Comparison of ENCODE assay signal across 16 cellular contexts in the genomic region with DNA sequence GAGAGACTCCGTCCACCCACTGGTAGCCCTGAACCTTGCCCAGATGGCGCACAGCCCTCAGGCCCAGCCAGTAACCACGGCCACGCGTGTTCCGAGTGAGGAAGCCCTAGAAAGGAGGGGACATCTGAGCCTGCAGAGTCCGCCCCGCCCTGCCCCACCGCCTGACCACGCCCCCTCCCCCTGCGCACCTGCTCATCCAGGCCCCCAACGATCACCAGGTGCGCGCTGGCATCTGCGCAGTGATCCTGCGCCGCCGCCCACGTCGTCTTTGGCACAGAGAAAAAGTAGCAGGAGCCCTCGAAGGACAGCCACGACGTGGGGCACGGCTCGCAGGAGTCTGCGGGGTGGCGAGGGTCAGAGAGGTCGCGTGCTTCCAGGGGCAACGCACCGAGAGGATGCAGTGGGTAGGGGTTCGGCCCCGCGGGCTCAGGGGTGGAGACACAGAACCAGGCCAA. TPM values are rescaled to one million over a fixed set of nuclear protein-coding genes. Genes with fewer than 3 reads are reported as not detected.
DNase-seq lines count a peak whose midpoint lies in the region; ATAC-seq, FAIRE-seq and TF ChIP-seq lines count a peak whose summit lies in the region.
"Had no signal": no experiment of that assay in that cellular context is flagged by ENCODE, and none has a peak within 500 bp of the region (broad histone marks: within the 10 kb centered on the region; RNA-seq: fewer than 3 reads in every experiment).

No MANE protein-coding gene starts in this region.

- CTCF ChIA-PET in CD4-positive, alpha-beta memory T cell (lab: Charles Lee; ENCODE audit: partially characterized antibody), result no interaction called here
- CTCF ChIA-PET in WTC11 (lab: Charles Lee) (interaction anchor here (0.7 to 2.9 kb wide), 3 partner anchors 49 to 162 kb away, joined by 3 to 14 read pairs (median 4); partner anchors contain the start of gene TRAPPC5), MCF 10A (lab: Yijun Ruan, JAX) (no interaction called here)

- peak overlapping the region; percentile 45 for H3K9ac ChIP-seq in ES-I3 (ENCODE audit: low read depth, low read length)
- no peak overlapping the region for H3K9ac ChIP-seq in kidney (ENCODE audit: low read length in 2 of 2)
- H3K9ac ChIP-seq: BLaER1 had no signal

- no peak overlapping the region for H3K27ac ChIP-seq in CD4-positive, alpha-beta memory T cell (ENCODE audit: low read depth, low read length)
- H3K27ac ChIP-seq in kidney (ENCODE audit: low read depth in 2 of 2, low read length in 2 of 2), result no peak overlapping the region
- H3K27ac ChIP-seq: BLaER1 had no signal

- no peaks in the 10 kb centered on the region for H3K36me3 ChIP-seq in CD4-positive, alpha-beta memory T cell (ENCODE audit: insufficient read depth, low read length)
- H3K36me3 ChIP-seq in ES-I3 (ENCODE audit: insufficient read depth, low read length), result no peaks in the 10 kb centered on the region
- no peaks in the 10 kb centered on the region for H3K36me3 ChIP-seq in kidney (ENCODE audit: control insufficient read depth in 1 of 2, insufficient read depth in 2 of 2, low read length in 2 of 2)
- H3K36me3 ChIP-seq in MG63, result no peaks in the 10 kb centered on the region
- H3K36me3 ChIP-seq: BLaER1 had no signal

- H3K4me3 Mint-ChIP-seq in CD4-positive, alpha-beta memory T cell, result peak overlapping the region in 5 of 8 donors; percentile 6 to 75 (median 35)
- H3K4me3 Mint-ChIP-seq in WTC11 (peak overlapping the region; percentile 80), MCF 10A (ENCODE audit: unreplicated experiment) (no peak overlapping the region)

- intact Hi-C loops in CD4-positive, alpha-beta memory T cell (cut with micrococcal nuclease), result no loop called here
- intact Hi-C loops in kidney (cut with DNase I), result no loop called here
- intact Hi-C loops in MCF 10A (cut with micrococcal nuclease), result no loop called here

- ATAC-seq in WTC11, result peak; percentile 62
- ATAC-seq: activated T-cell treated with anti-CD3 and anti-CD28 coated beads, Interleukin-2, amount 50 U/mL, for 72 hours had no signal

- no peak for DNase-seq in CD4-positive, alpha-beta memory T cell
- peak; percentile 63 for DNase-seq in WTC11 (ENCODE audit: low spot score)
- peak; percentile 73 for DNase-seq in kidney
- DNase-seq in MCF 10A (ENCODE audit: unreplicated experiment), result no peak
- no peak for DNase-seq in amniotic stem cell (lab: John Stamatoyannopoulos, UW)
- no peak for DNase-seq in NCI-H446 (lab: John Stamatoyannopoulos, UW)
- no peak for DNase-seq in MG63
- DNase-seq: activated CD4-positive, CD25-positive, alpha-beta regulatory T cell treated with anti-CD3 and anti-CD28 coated beads, Interleukin-2, amount 50 U/mL, for 72 hours; activated T-cell treated with anti-CD3 and anti-CD28 coated beads, Interleukin-2, amount 50 U/mL, for 72 hours; NCI-H1694; NCI-H774; T-helper 1 cell had no signal

- POLR2A ChIA-PET in CD4-positive, alpha-beta memory T cell (lab: Charles Lee; ENCODE audit: partially characterized antibody), result no interaction called here
- POLR2A ChIA-PET in WTC11 (lab: Charles Lee) (no interaction called here), MCF 10A (lab: Yijun Ruan, JAX) (interaction anchor here (0.6 kb wide), 1 partner anchor 65 kb away, joined by 3 read pairs; no protein-coding TSS in a partner anchor)

- H3K4me1 ChIP-seq in CD4-positive, alpha-beta memory T cell (ENCODE audit: insufficient read depth, low read length), result peaks cover 17% of the 10 kb centered on the region
- H3K4me1 ChIP-seq in ES-I3 (ENCODE audit: insufficient read depth, low read length) (no peaks in the 10 kb centered on the region), kidney (ENCODE audit: control insufficient read depth in 1 of 2, insufficient read depth in 1 of 2, low read depth in 1 of 2, low read length in 2 of 2) (no peaks in the 10 kb centered on the region)
- H3K4me1 ChIP-seq: BLaER1 had no signal

- H3K27me3 ChIP-seq in CD4-positive, alpha-beta memory T cell (ENCODE audit: insufficient read depth, low read length), result peaks cover 21% of the 10 kb centered on the region
- peaks cover 89% of the 10 kb centered on the region for H3K27me3 ChIP-seq in MG63

- H3K4me3 ChIP-seq in CD4-positive, alpha-beta memory T cell (ENCODE audit: low read length in 2 of 2), result no peak overlapping the region
- H3K4me3 ChIP-seq in kidney (ENCODE audit: low read length in 2 of 2), result no peak overlapping the region
- H3K4me3 ChIP-seq in MG63, result no peak overlapping the region
- H3K4me3 ChIP-seq: BLaER1 had no signal

- H3K27me3 Mint-ChIP-seq in CD4-positive, alpha-beta memory T cell, result peaks cover 33 to 36% of the 10 kb centered on the region in 2 donors
- H3K27me3 Mint-ChIP-seq in WTC11 (ENCODE audit: low read depth) (peaks cover 78% of the 10 kb centered on the region), MCF 10A (ENCODE audit: insufficient read depth, unreplicated experiment) (peaks cover 47% of the 10 kb centered on the region)

- no peaks in the 10 kb centered on the region for H3K9me3 ChIP-seq in CD4-positive, alpha-beta memory T cell (ENCODE audit: control insufficient read depth in 1 of 2, low read length in 2 of 2)
- no peaks in the 10 kb centered on the region for H3K9me3 ChIP-seq in ES-I3 (ENCODE audit: control insufficient read depth, insufficient read depth, low read length)
- no peaks in the 10 kb centered on the region for H3K9me3 ChIP-seq in kidney (ENCODE audit: control insufficient read depth in 1 of 2, low read length in 2 of 2)
- H3K9me3 ChIP-seq in MG63, result no peaks in the 10 kb centered on the region; the same call in 1 of the 2 replicates
- H3K9me3 ChIP-seq: BLaER1 had no signal

- no peaks in the 10 kb centered on the region for H3K36me3 Mint-ChIP-seq in CD4-positive, alpha-beta memory T cell
- H3K36me3 Mint-ChIP-seq in WTC11 (no peaks in the 10 kb centered on the region), MCF 10A (ENCODE audit: insufficient read depth, unreplicated experiment) (no peaks in the 10 kb centered on the region)

- no peak for TF ChIP-seq CTCF in WTC11 (IDR thresholded peaks at IDR 0.05)
- no peak for TF ChIP-seq CTCF in kidney (IDR thresholded peaks at IDR 0.05; ENCODE audit: borderline replicate concordance, extremely low read depth, insufficient read depth)
- no peak for TF ChIP-seq CTCF in MCF 10A (IDR thresholded peaks at IDR 0.05; ENCODE audit: unreplicated experiment)

- no TSS peak for BruUV-seq in MCF 10A (replicated peaks; lab: Mats Ljungman, UMichigan)

- H3K4me1 Mint-ChIP-seq in CD4-positive, alpha-beta memory T cell, result peaks cover 2 to 17% (median 12%) of the 10 kb centered on the region in 4 donors
- H3K4me1 Mint-ChIP-seq in WTC11 (peaks cover 13% of the 10 kb centered on the region), MCF 10A (ENCODE audit: insufficient read depth, unreplicated experiment) (peaks cover 6% of the 10 kb centered on the region)

- H3K27ac Mint-ChIP-seq in CD4-positive, alpha-beta memory T cell, result no peak overlapping the region
- no peak overlapping the region for H3K27ac Mint-ChIP-seq in WTC11
- no peak overlapping the region for H3K27ac Mint-ChIP-seq in MCF 10A (ENCODE audit: low read depth, unreplicated experiment)
- H3K27ac Mint-ChIP-seq: activated T-cell treated with anti-CD3 and anti-CD28 coated beads, Interleukin-2, amount 50 U/mL, for 72 hours had no signal

- FAIRE-seq in kidney (lab: Jason Lieb, UNC), result no peak
- FAIRE-seq: colon had no signal

- H3K9me3 Mint-ChIP-seq in CD4-positive, alpha-beta memory T cell, result peaks cover 0 to 2% (median 0%) of the 10 kb centered on the region in 8 donors
- no peaks in the 10 kb centered on the region for H3K9me3 Mint-ChIP-seq in WTC11
- H3K9me3 Mint-ChIP-seq in MCF 10A (ENCODE audit: unreplicated experiment), result no peaks in the 10 kb centered on the region
- H3K9me3 Mint-ChIP-seq: activated T-cell treated with anti-CD3 and anti-CD28 coated beads, Interleukin-2, amount 50 U/mL, for 72 hours had no signal

TF ChIP-seq in WTC11, 78 proteins besides CTCF, POLR2A, EP300 and RAD21 (continues in another document):
- no peak for TF ChIP-seq CREB1 (CRISPR knock-in tag; IDR thresholded peaks at IDR 0.05)
- TF ChIP-seq JUN (CRISPR knock-in tag; IDR thresholded peaks at IDR 0.05), result no peak

RNA-seq across cellular contexts. Expression of gene CLEC4G, which starts 2.1 kb away (rescaled TPM):
- total RNA-seq in CD4-positive, alpha-beta memory T cell, result not detected
- not detected for polyA plus RNA-seq in CD4-positive, alpha-beta memory T cell
- 0.55 to 0.66 TPM (median 0.62 TPM) in 3 replicates for total RNA-seq in WTC11 (2021)
- 0.72 TPM for total RNA-seq in kidney
- 1.1 TPM for polyA plus RNA-seq in kidney (ENCODE audit: insufficient read depth, low read depth, low replicate concordance)
- total RNA-seq in MCF 10A (2022), result not detected in 2 replicates
- not detected in 2 replicates for total RNA-seq in MG63 (2014; rRNA removed; shearing (Covaris generic); ENCODE audit: low replicate concordance)
- total RNA-seq: activated T-cell treated with anti-CD3 and anti-CD28 coated beads, Interleukin-2, amount 50 U/mL, for 72 hours; epithelial cell of proximal tubule had no signal

RNA-seq across cellular contexts. Expression of gene CD209, which starts 17.5 kb away (rescaled TPM):
- under 1 TPM; 0.17 to 0.28 TPM for total RNA-seq in CD4-positive, alpha-beta memory T cell
- polyA plus RNA-seq in CD4-positive, alpha-beta memory T cell, result not detected
- total RNA-seq in WTC11 (2021) (0.09 to 0.44 TPM in 2 of 3 replicates, not detected in the other), kidney (11.7 TPM), MCF 10A (2022) (not detected in 2 replicates)
- 1.2 TPM for polyA plus RNA-seq in kidney (ENCODE audit: insufficient read depth, low read depth, low replicate concordance)
- not detected in 2 replicates for total RNA-seq in MG63 (2014; rRNA removed; shearing (Covaris generic); ENCODE audit: low replicate concordance)
- total RNA-seq: activated T-cell treated with anti-CD3 and anti-CD28 coated beads, Interleukin-2, amount 50 U/mL, for 72 hours had no signal

RNA-seq across cellular contexts. Expression of gene FCER2, which starts 27.9 kb away (rescaled TPM):
- not detected for total RNA-seq in CD4-positive, alpha-beta memory T cell
- polyA plus RNA-seq in CD4-positive, alpha-beta memory T cell, result under 1 TPM in 1 of 2 donors, not detected in 1; 0.93 TPM
- total RNA-seq in WTC11 (2021), result 0.37 to 0.48 TPM (median 0.46 TPM) in 3 replicates
- total RNA-seq in kidney, result 1.0 TPM
- not detected for polyA plus RNA-seq in kidney (ENCODE audit: insufficient read depth, low read depth, low replicate concordance)
- total RNA-seq in MCF 10A (2022), result not detected in 2 replicates
- not detected in 2 replicates for total RNA-seq in MG63 (2014; rRNA removed; shearing (Covaris generic); ENCODE audit: low replicate concordance)
- total RNA-seq: epithelial cell of proximal tubule had no signal

RNA-seq across cellular contexts. Expression of gene CLEC4M, which starts 33.2 kb away (rescaled TPM):
- not detected for total RNA-seq in CD4-positive, alpha-beta memory T cell
- polyA plus RNA-seq in CD4-positive, alpha-beta memory T cell, result not detected
- not detected in 3 replicates for total RNA-seq in WTC11 (2021)
- 0.54 TPM for total RNA-seq in kidney
- polyA plus RNA-seq in kidney (ENCODE audit: insufficient read depth, low read depth, low replicate concordance), result not detected
- not detected in 2 replicates for total RNA-seq in MCF 10A (2022)
- total RNA-seq in MG63 (2014; rRNA removed; shearing (Covaris generic); ENCODE audit: low replicate concordance), result not detected in 2 replicates
- total RNA-seq: activated T-cell treated with anti-CD3 and anti-CD28 coated beads, Interleukin-2, amount 50 U/mL, for 72 hours; epithelial cell of proximal tubule had no signal

RNA-seq across cellular contexts. Expression of gene TRAPPC5, which starts 49.2 kb away (rescaled TPM):
- total RNA-seq in CD4-positive, alpha-beta memory T cell, result 10 to 100 TPM; 60.7 to 62.1 TPM
- 100 to 1,000 TPM; 144 to 153 TPM for polyA plus RNA-seq in CD4-positive, alpha-beta memory T cell
- total RNA-seq in WTC11 (2021), result 122 to 127 TPM (median 124 TPM) in 3 replicates
- total RNA-seq in kidney, result 82.6 TPM
- polyA plus RNA-seq in kidney (ENCODE audit: insufficient read depth, low read depth, low replicate concordance), result 222 TPM
- 123 and 155 TPM in 2 replicates for total RNA-seq in MCF 10A (2022)
- 159 and 202 TPM in 2 replicates for total RNA-seq in MG63 (2014; rRNA removed; shearing (Covaris generic); ENCODE audit: low replicate concordance)

Comparison
In these comparisons a context has a peak if more than half of its experiments do, and no peak if none do; other contexts are left out.
1. DNase-seq: peak in WTC11 (single experiment) and kidney (single experiment); none in CD4-positive, alpha-beta memory T cell (0 of 5), MCF 10A (single experiment), amniotic stem cell (single experiment), NCI-H446 (0 of 2) and MG63 (single experiment).